9 cellular contexts compared by ENCODE assay signal in the genomic region with DNA sequence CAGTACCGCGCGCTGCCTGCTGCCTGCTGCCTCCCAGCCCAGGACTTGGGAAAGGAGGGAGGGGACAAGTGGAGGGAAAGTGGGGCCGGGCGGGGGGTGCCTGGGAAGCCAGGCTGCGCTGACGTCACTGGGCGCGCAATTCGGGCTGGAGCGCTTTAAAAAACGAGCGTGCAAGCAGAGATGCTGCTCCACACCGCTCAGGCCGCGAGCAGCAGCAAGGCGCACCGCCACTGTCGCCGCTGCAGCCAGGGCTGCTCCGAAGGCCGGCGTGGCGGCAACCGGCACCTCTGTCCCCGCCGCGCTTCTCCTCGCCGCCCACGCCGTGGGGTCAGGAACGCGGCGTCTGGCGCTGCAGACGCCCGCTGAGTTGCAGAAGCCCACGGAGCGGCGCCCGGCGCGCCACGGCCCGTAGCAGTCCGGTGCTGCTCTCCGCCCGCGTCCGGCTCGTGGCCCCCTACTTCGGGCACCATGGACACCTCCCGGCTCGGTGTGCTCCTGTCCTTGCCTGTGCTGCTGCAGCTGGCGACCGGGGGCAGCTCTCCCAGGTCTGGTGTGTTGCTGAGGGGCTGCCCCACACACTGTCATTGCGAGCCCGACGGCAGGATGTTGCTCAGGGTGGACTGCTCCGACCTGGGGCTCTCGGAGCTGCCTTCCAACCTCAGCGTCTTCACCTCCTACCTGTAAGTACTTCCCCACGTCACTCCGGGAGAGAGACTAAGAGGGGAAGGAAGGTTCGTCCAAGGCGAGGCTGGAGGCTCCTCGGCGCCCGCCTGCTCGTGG. TPM values are rescaled to one million over a fixed set of nuclear protein-coding genes. Genes with fewer than 3 reads are reported as not detected.
DNase-seq lines count a peak whose midpoint lies in the region; ATAC-seq lines count a peak whose summit lies in the region.
"Had no signal": no experiment of that assay in that cellular context is flagged by ENCODE, and none has a peak within 500 bp of the region (broad histone marks: within the 10 kb centered on the region; RNA-seq: fewer than 3 reads in every experiment).

A gene with protein sequence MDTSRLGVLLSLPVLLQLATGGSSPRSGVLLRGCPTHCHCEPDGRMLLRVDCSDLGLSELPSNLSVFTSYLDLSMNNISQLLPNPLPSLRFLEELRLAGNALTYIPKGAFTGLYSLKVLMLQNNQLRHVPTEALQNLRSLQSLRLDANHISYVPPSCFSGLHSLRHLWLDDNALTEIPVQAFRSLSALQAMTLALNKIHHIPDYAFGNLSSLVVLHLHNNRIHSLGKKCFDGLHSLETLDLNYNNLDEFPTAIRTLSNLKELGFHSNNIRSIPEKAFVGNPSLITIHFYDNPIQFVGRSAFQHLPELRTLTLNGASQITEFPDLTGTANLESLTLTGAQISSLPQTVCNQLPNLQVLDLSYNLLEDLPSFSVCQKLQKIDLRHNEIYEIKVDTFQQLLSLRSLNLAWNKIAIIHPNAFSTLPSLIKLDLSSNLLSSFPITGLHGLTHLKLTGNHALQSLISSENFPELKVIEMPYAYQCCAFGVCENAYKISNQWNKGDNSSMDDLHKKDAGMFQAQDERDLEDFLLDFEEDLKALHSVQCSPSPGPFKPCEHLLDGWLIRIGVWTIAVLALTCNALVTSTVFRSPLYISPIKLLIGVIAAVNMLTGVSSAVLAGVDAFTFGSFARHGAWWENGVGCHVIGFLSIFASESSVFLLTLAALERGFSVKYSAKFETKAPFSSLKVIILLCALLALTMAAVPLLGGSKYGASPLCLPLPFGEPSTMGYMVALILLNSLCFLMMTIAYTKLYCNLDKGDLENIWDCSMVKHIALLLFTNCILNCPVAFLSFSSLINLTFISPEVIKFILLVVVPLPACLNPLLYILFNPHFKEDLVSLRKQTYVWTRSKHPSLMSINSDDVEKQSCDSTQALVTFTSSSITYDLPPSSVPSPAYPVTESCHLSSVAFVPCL (plus strand): TSS at position 186 of the 780 bp plus-strand sequence. CDS start 283 bp downstream, at position 469.

- DNase-seq in NCI-H2081 (lab: John Stamatoyannopoulos, UW) (peak; percentile 91), NCI-H2081 treated with DMSO at 0.1 percent for 48 hours (lab: John Stamatoyannopoulos, UW) (no peak), LHCN-M2 (ENCODE audit: low read depth) (peak; percentile 21), globus pallidus (ENCODE audit: low spot score) (peak; percentile 89), nucleus accumbens (lab: John Stamatoyannopoulos, UW) (peak in 53 of 56 donors; percentile 20 to 90 (median 72))
- DNase-seq in activated T-helper 1 cell treated with anti-CD3 and anti-CD28 coated beads, Interleukin-12 subunit alpha, Interleukin-12 subunit beta, Interleukin-2, Interleukin-4 antibody, amounts not matched to agents 30 ng/mL and 10 ng/mL and 1 ng/mL, durations not matched to agents 14 hours and 24 hours and 36 hours (ENCODE audit: low spot score): no peak
- DNase-seq: DND-41 had no signal

- peaks cover 58% of the 10 kb centered on the region for H3K27me3 Mint-ChIP-seq in activated T-helper 1 cell treated with anti-CD3 and anti-CD28 coated beads, Interleukin-12 subunit alpha, Interleukin-12 subunit beta, Interleukin-2, Interleukin-4 antibody, amounts not matched to agents 30 ng/mL and 10 ng/mL and 1 ng/mL, durations not matched to agents 14 hours and 24 hours and 36 hours (ENCODE audit: insufficient read depth)

- peaks cover 18% of the 10 kb centered on the region for H3K4me1 Mint-ChIP-seq in activated T-helper 1 cell treated with anti-CD3 and anti-CD28 coated beads, Interleukin-12 subunit alpha, Interleukin-12 subunit beta, Interleukin-2, Interleukin-4 antibody, amounts not matched to agents 30 ng/mL and 10 ng/mL and 1 ng/mL, durations not matched to agents 14 hours and 24 hours and 36 hours (ENCODE audit: low read depth)

- intact Hi-C loops in activated T-helper 1 cell treated with anti-CD3 and anti-CD28 coated beads, Interleukin-12 subunit alpha, Interleukin-12 subunit beta, Interleukin-2, Interleukin-4 antibody, amounts not matched to agents 30 ng/mL and 10 ng/mL and 1 ng/mL, durations not matched to agents 14 hours and 24 hours and 36 hours (cut with micrococcal nuclease): no loop called here

- peak within 1 kb of the TSS; percentile 52 for H3K27ac Mint-ChIP-seq in activated T-helper 1 cell treated with anti-CD3 and anti-CD28 coated beads, Interleukin-12 subunit alpha, Interleukin-12 subunit beta, Interleukin-2, Interleukin-4 antibody, amounts not matched to agents 30 ng/mL and 10 ng/mL and 1 ng/mL, durations not matched to agents 14 hours and 24 hours and 36 hours

- no peaks in the 10 kb centered on the region for H3K36me3 Mint-ChIP-seq in activated T-helper 1 cell treated with anti-CD3 and anti-CD28 coated beads, Interleukin-12 subunit alpha, Interleukin-12 subunit beta, Interleukin-2, Interleukin-4 antibody, amounts not matched to agents 30 ng/mL and 10 ng/mL and 1 ng/mL, durations not matched to agents 14 hours and 24 hours and 36 hours (ENCODE audit: low read depth)

- H3K9me3 Mint-ChIP-seq in activated T-helper 1 cell treated with anti-CD3 and anti-CD28 coated beads, Interleukin-12 subunit alpha, Interleukin-12 subunit beta, Interleukin-2, Interleukin-4 antibody, amounts not matched to agents 30 ng/mL and 10 ng/mL and 1 ng/mL, durations not matched to agents 14 hours and 24 hours and 36 hours: peaks cover 23% of the 10 kb centered on the region

- ATAC-seq in GM21367 (IDR thresholded peaks at IDR 0.05; ENCODE audit: unreplicated experiment) (no peak), GM19035 (IDR thresholded peaks at IDR 0.05; ENCODE audit: unreplicated experiment) (no peak)

- H3K4me3 Mint-ChIP-seq in activated T-helper 1 cell treated with anti-CD3 and anti-CD28 coated beads, Interleukin-12 subunit alpha, Interleukin-12 subunit beta, Interleukin-2, Interleukin-4 antibody, amounts not matched to agents 30 ng/mL and 10 ng/mL and 1 ng/mL, durations not matched to agents 14 hours and 24 hours and 36 hours: peak within 1 kb of the TSS; percentile 69

RNA-seq across cellular contexts. Expression of the gene that starts here (rescaled TPM):
- total RNA-seq in LHCN-M2 (2014; rRNA removed): 0.06 TPM in 2 replicates
- polyA plus RNA-seq in LHCN-M2 (2012): 0.67 TPM
- total RNA-seq in activated T-helper 1 cell treated with anti-CD3 and anti-CD28 coated beads, Interleukin-12 subunit alpha, Interleukin-12 subunit beta, Interleukin-2, Interleukin-4 antibody, amounts not matched to agents 30 ng/mL and 10 ng/mL and 1 ng/mL, durations not matched to agents 14 hours and 24 hours and 36 hours: not detected in 2 replicates

Comparison
In these comparisons a context has a peak if more than half of its experiments do, and no peak if none do; other contexts are left out.
1. DNase-seq: peak in NCI-H2081 (2 of 2), globus pallidus (single experiment) and nucleus accumbens (53 of 56); none in NCI-H2081 treated with DMSO at 0.1 percent for 48 hours (single experiment) and activated T-helper 1 cell treated with anti-CD3 and anti-CD28 coated beads, Interleukin-12 subunit alpha, Interleukin-12 subunit beta, Interleukin-2, Interleukin-4 antibody, amounts not matched to agents 30 ng/mL and 10 ng/mL and 1 ng/mL, durations not matched to agents 14 hours and 24 hours and 36 hours (single experiment).
2. Peak in DNase-seq in LHCN-M2; RNA of the gene not detected or under 1 TPM.